22 cellular contexts compared by ENCODE assay signal in the genomic region with DNA sequence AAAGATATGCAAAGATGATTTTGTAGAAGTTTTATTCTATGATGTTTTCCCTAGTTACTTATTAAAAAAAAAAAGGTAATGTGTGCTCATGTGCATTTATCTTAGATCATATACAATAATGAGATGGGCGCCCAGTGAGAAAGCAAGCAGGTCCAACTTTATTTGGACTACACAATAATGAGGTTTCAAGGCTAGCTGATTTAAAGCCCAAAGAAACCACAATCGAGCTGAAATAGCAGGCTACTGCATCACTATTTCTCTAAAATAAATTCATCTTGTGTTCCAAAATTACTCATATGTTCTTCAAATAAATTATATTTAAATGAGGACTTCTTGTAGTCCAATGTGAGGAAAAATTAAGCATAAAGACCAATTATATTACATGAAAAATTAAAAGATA.
A peak's percentile ranks its signal among the peaks of the same experiment; 100 is the strongest.
DNase-seq lines count a peak whose midpoint lies in the region; ATAC-seq and TF ChIP-seq lines count a peak whose summit lies in the region.
"Had no signal": no experiment of that assay in that cellular context is flagged by ENCODE, and none has a peak within 500 bp of the region (broad histone marks: within the 10 kb centered on the region; RNA-seq: fewer than 3 reads in every experiment).

No MANE protein-coding gene starts in this region.

- no peaks in the 10 kb centered on the region for H3K27me3 ChIP-seq in GM06990 (replicated peaks; ENCODE audit: control insufficient read depth, insufficient read depth, low read length)
- H3K27me3 ChIP-seq: breast epithelium, colonic mucosa, esophagus squamous epithelium, gastroesophageal sphincter had no signal

- H3K4me3 Mint-ChIP-seq in activated naive CD8-positive, alpha-beta T cell treated with anti-CD3 and anti-CD28 coated beads for 36 hours = no peak overlapping the region
- no peak overlapping the region for H3K4me3 Mint-ChIP-seq in naive thymus-derived CD8-positive, alpha-beta T cell
- H3K4me3 Mint-ChIP-seq: CD14-positive monocyte; effector memory CD8-positive, alpha-beta T cell had no signal

- peak overlapping the region; percentile 77 for H3K27ac Mint-ChIP-seq in activated naive CD8-positive, alpha-beta T cell treated with anti-CD3 and anti-CD28 coated beads for 36 hours
- H3K27ac Mint-ChIP-seq in naive thymus-derived CD8-positive, alpha-beta T cell = peak overlapping the region in 1 of 10 donors; percentile 3
- H3K27ac Mint-ChIP-seq: CD14-positive monocyte; effector memory CD8-positive, alpha-beta T cell had no signal

- H3K4me1 Mint-ChIP-seq in activated naive CD8-positive, alpha-beta T cell treated with anti-CD3 and anti-CD28 coated beads for 36 hours = peaks cover 29% of the 10 kb centered on the region
- H3K4me1 Mint-ChIP-seq in naive thymus-derived CD8-positive, alpha-beta T cell = peaks cover 10 to 28% (median 14%) of the 10 kb centered on the region in 4 donors

- DNase-seq in GM06990 (ENCODE audit: extremely low read depth, insufficient read length) = peak; percentile 16
- no peak for DNase-seq in activated naive CD8-positive, alpha-beta T cell treated with anti-CD3 and anti-CD28 coated beads for 36 hours
- DNase-seq in foreskin melanocyte = no peak
- no peak for DNase-seq in naive thymus-derived CD8-positive, alpha-beta T cell
- DNase-seq in D341Med (ENCODE audit: low spot score) = no peak
- DNase-seq: activated gamma-delta T cell treated with Interleukin-2 at 50 U/mL for 16 hours; amniotic stem cell; colonic mucosa; effector memory CD8-positive, alpha-beta T cell; esophagus squamous epithelium; hypothalamus; islet precursor cell; NCI-H1694 treated with DMSO at 0.1 percent for 48 hours; NCI-H69 had no signal

- POLR2A ChIA-PET in naive thymus-derived CD8-positive, alpha-beta T cell (lab: Charles Lee) = interaction anchor here (1.4 kb wide), 1 partner anchor 27 kb away, joined by 3 read pairs; no protein-coding TSS in a partner anchor

- no peak for TF ChIP-seq CTCF in GM06990 (IDR thresholded peaks at IDR 0.05; ENCODE audit: insufficient read depth, low read length, poor library complexity, severe bottlenecking)

- peaks cover 15% of the 10 kb centered on the region for H3K36me3 Mint-ChIP-seq in activated naive CD8-positive, alpha-beta T cell treated with anti-CD3 and anti-CD28 coated beads for 36 hours
- peaks cover 0 to 4% (median 2%) of the 10 kb centered on the region in 3 donors for H3K36me3 Mint-ChIP-seq in naive thymus-derived CD8-positive, alpha-beta T cell

- ATAC-seq in GM19372 (IDR thresholded peaks at IDR 0.05; ENCODE audit: low read depth, unreplicated experiment) (peak; percentile 8), HG03354 (IDR thresholded peaks at IDR 0.05; ENCODE audit: poor library complexity, severe bottlenecking, unreplicated experiment) (peak; percentile 21)
- no peak for ATAC-seq in naive thymus-derived CD8-positive, alpha-beta T cell
- ATAC-seq: effector memory CD8-positive, alpha-beta T cell; gastroesophageal sphincter; K562; Right ventricle myocardium inferior had no signal

- no peaks in the 10 kb centered on the region for H3K27me3 Mint-ChIP-seq in activated naive CD8-positive, alpha-beta T cell treated with anti-CD3 and anti-CD28 coated beads for 36 hours
- H3K27me3 Mint-ChIP-seq in naive thymus-derived CD8-positive, alpha-beta T cell = no peaks in the 10 kb centered on the region
- H3K27me3 Mint-ChIP-seq: effector memory CD8-positive, alpha-beta T cell had no signal

- no peak overlapping the region for H3K4me3 ChIP-seq in GM06990 (replicated peaks; ENCODE audit: low read depth, low read length)
- H3K4me3 ChIP-seq: breast epithelium, colonic mucosa, esophagus squamous epithelium, gastroesophageal sphincter, K562, skin epidermis had no signal

- H3K36me3 ChIP-seq in GM06990 (ENCODE audit: control insufficient read depth, insufficient read depth, low read length) = no peaks in the 10 kb centered on the region
- H3K36me3 ChIP-seq: breast epithelium, colonic mucosa, esophagus squamous epithelium, gastroesophageal sphincter had no signal

- peaks cover 3% of the 10 kb centered on the region for H3K9me3 Mint-ChIP-seq in activated naive CD8-positive, alpha-beta T cell treated with anti-CD3 and anti-CD28 coated beads for 36 hours
- H3K9me3 Mint-ChIP-seq in naive thymus-derived CD8-positive, alpha-beta T cell = peaks cover 0 to 3% (median 0%) of the 10 kb centered on the region in 9 donors
- H3K9me3 Mint-ChIP-seq: CD14-positive monocyte; effector memory CD8-positive, alpha-beta T cell had no signal

Comparison
In these comparisons a context has a peak if more than half of its experiments do, and no peak if none do; other contexts are left out.
1. ATAC-seq: peak in GM19372 (single experiment) and HG03354 (single experiment); none in naive thymus-derived CD8-positive, alpha-beta T cell (0 of 2).